Comparison of ENCODE assay signal across 12 cellular contexts in the genomic region with DNA sequence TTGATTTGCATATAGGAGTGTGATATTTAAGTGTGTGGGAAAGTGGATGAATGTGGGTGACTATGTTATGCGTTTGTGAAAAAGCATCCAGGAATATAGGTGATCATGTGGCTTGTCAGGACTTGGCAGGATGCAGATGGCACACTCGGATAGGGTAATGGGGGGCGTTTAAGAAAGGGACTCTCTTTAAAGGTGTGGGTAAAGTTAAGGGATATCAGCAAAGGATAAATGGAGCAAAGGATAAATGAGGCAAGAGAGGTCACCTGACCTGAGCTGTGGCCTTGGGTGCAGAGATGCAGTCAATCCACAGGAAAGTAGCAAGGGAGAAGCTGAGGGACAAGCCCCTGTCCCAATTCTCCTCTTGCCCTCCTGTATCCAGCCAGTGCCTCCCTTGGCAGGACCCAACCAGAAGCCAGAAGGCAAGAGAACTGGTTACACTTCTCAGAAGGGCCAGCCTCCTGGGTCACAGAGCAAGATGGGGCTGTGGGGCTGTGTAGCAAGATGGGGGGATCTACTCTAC. TPM values are rescaled to one million over a fixed set of nuclear protein-coding genes. Genes with fewer than 3 reads are reported as not detected.
DNase-seq lines count a peak whose midpoint lies in the region; ATAC-seq and TF ChIP-seq lines count a peak whose summit lies in the region.
"Had no signal": no experiment of that assay in that cellular context is flagged by ENCODE, and none has a peak within 500 bp of the region (broad histone marks: within the 10 kb centered on the region; RNA-seq: fewer than 3 reads in every experiment).

No MANE protein-coding gene starts in this region.

- peak overlapping the region; percentile 73 for H3K4me2 ChIP-seq in KMS-11

- H3K4me3 Mint-ChIP-seq in activated naive CD4-positive, alpha-beta T cell treated with anti-CD3 and anti-CD28 coated beads, Interleukin-2, amount 10 ng/mL, durations not matched to agents 7 days and 5 days: no peak overlapping the region
- no peak overlapping the region for H3K4me3 Mint-ChIP-seq in stimulated activated effector memory CD8-positive, alpha-beta T cell treated with anti-CD3 and anti-CD28 coated beads, Interleukin-12 subunit alpha, Interleukin-12 subunit beta, amount 100 ng/mL, for 72 hours
- no peak overlapping the region for H3K4me3 Mint-ChIP-seq in mesothelial cell of epicardium

- no peak for DNase-seq in activated naive CD4-positive, alpha-beta T cell treated with anti-CD3 and anti-CD28 coated beads, Interleukin-2, amount 10 ng/mL, durations not matched to agents 7 days and 5 days
- DNase-seq in activated naive CD4-positive, alpha-beta T cell (lab: John Stamatoyannopoulos, UW): no peak
- DNase-seq in stimulated activated effector memory CD8-positive, alpha-beta T cell treated with anti-CD3 and anti-CD28 coated beads, Interleukin-12 subunit alpha, Interleukin-12 subunit beta, amount 100 ng/mL, for 72 hours (ENCODE audit: low spot score in 2 of 2): peak in 1 of 2 donors; percentile 61
- no peak for DNase-seq in ascending aorta (ENCODE audit: low spot score in 2 of 2)
- DNase-seq in mesothelial cell of epicardium (ENCODE audit: low spot score in 2 of 2, unreplicated experiment in 2 of 2): no peak
- DNase-seq in effector memory CD4-positive, alpha-beta T cell: no peak
- DNase-seq: left cardiac atrium, MG63, NCI-H2081 treated with DMSO at 0.1 percent for 48 hours had no signal

- peak overlapping the region; percentile 82 for H3K27ac Mint-ChIP-seq in activated naive CD4-positive, alpha-beta T cell treated with anti-CD3 and anti-CD28 coated beads, Interleukin-2, amount 10 ng/mL, durations not matched to agents 7 days and 5 days
- no peak overlapping the region for H3K27ac Mint-ChIP-seq in stimulated activated effector memory CD8-positive, alpha-beta T cell treated with anti-CD3 and anti-CD28 coated beads, Interleukin-12 subunit alpha, Interleukin-12 subunit beta, amount 100 ng/mL, for 72 hours
- H3K27ac Mint-ChIP-seq in mesothelial cell of epicardium: no peak overlapping the region

- H3K4me3 ChIP-seq in KMS-11 (IDR thresholded peaks at IDR 0.05; ENCODE audit: insufficient read depth, low read depth, low read length) (no peak overlapping the region), ascending aorta (no peak overlapping the region)
- H3K4me3 ChIP-seq in effector memory CD4-positive, alpha-beta T cell (ENCODE audit: insufficient read depth, low read depth, low read length, poor library complexity, severe bottlenecking): no peak overlapping the region
- H3K4me3 ChIP-seq: MG63, tibial nerve had no signal

- H3K9ac ChIP-seq in KMS-11: no peak overlapping the region

- ATAC-seq in HG02588 (IDR thresholded peaks at IDR 0.05; ENCODE audit: unreplicated experiment): peak; percentile 6
- peak; percentile 5 for ATAC-seq in stimulated activated effector memory CD8-positive, alpha-beta T cell treated with anti-CD3 and anti-CD28 coated beads, Interleukin-12 subunit alpha, Interleukin-12 subunit beta, amount 100 ng/mL, for 72 hours
- ATAC-seq: left cardiac atrium had no signal

- H3K4me1 Mint-ChIP-seq in activated naive CD4-positive, alpha-beta T cell treated with anti-CD3 and anti-CD28 coated beads, Interleukin-2, amount 10 ng/mL, durations not matched to agents 7 days and 5 days: peaks cover 13% of the 10 kb centered on the region
- peaks cover 15% of the 10 kb centered on the region for H3K4me1 Mint-ChIP-seq in stimulated activated effector memory CD8-positive, alpha-beta T cell treated with anti-CD3 and anti-CD28 coated beads, Interleukin-12 subunit alpha, Interleukin-12 subunit beta, amount 100 ng/mL, for 72 hours
- peaks cover 28% of the 10 kb centered on the region for H3K4me1 Mint-ChIP-seq in mesothelial cell of epicardium

- no peaks in the 10 kb centered on the region for H3K9me3 ChIP-seq in ascending aorta
- no peaks in the 10 kb centered on the region for H3K9me3 ChIP-seq in effector memory CD4-positive, alpha-beta T cell (ENCODE audit: control insufficient read depth, low read length)
- H3K9me3 ChIP-seq: MG63, tibial nerve had no signal

- H4K20me1 ChIP-seq in KMS-11 (ENCODE audit: insufficient read depth): no peaks in the 10 kb centered on the region

- no peaks in the 10 kb centered on the region for H3K27me3 ChIP-seq in KMS-11 (ENCODE audit: insufficient read depth, low read depth)
- H3K27me3 ChIP-seq in ascending aorta: no peaks in the 10 kb centered on the region
- H3K27me3 ChIP-seq in effector memory CD4-positive, alpha-beta T cell (replicated peaks; ENCODE audit: control insufficient read depth, insufficient read depth, low read length, poor library complexity, severe bottlenecking): no peaks in the 10 kb centered on the region
- H3K27me3 ChIP-seq: tibial nerve had no signal

- CTCF ChIA-PET in activated naive CD4-positive, alpha-beta T cell treated with anti-CD3 and anti-CD28 coated beads, Interleukin-2, amount 10 ng/mL, durations not matched to agents 7 days and 5 days (lab: Charles Lee): interaction anchor here (1.5 to 2.2 kb wide), 2 partner anchors 25 kb away, joined by 6 to 7 read pairs; no protein-coding TSS in a partner anchor

- H3K27ac ChIP-seq in KMS-11 (no peak overlapping the region), ascending aorta (no peak overlapping the region)
- no peak overlapping the region for H3K27ac ChIP-seq in effector memory CD4-positive, alpha-beta T cell (ENCODE audit: insufficient read depth, low read length, poor library complexity, severe bottlenecking)
- H3K27ac ChIP-seq: tibial nerve had no signal

- no peak overlapping the region for H2AFZ ChIP-seq in KMS-11 (ENCODE audit: low read depth)

- H3K36me3 ChIP-seq in KMS-11 (ENCODE audit: insufficient read depth) (no peaks in the 10 kb centered on the region), ascending aorta (no peaks in the 10 kb centered on the region)
- H3K36me3 ChIP-seq in effector memory CD4-positive, alpha-beta T cell (ENCODE audit: control insufficient read depth, insufficient read depth, low read length): no peaks in the 10 kb centered on the region
- H3K36me3 ChIP-seq: MG63, tibial nerve had no signal

- intact Hi-C loops in ascending aorta (cut with DNase I): no loop called here

- H3K36me3 Mint-ChIP-seq in activated naive CD4-positive, alpha-beta T cell treated with anti-CD3 and anti-CD28 coated beads, Interleukin-2, amount 10 ng/mL, durations not matched to agents 7 days and 5 days: peaks cover 5% of the 10 kb centered on the region
- peaks cover 6% of the 10 kb centered on the region for H3K36me3 Mint-ChIP-seq in stimulated activated effector memory CD8-positive, alpha-beta T cell treated with anti-CD3 and anti-CD28 coated beads, Interleukin-12 subunit alpha, Interleukin-12 subunit beta, amount 100 ng/mL, for 72 hours
- H3K36me3 Mint-ChIP-seq in mesothelial cell of epicardium: no peaks in the 10 kb centered on the region

- H3K27me3 Mint-ChIP-seq in activated naive CD4-positive, alpha-beta T cell treated with anti-CD3 and anti-CD28 coated beads, Interleukin-2, amount 10 ng/mL, durations not matched to agents 7 days and 5 days: no peaks in the 10 kb centered on the region
- no peaks in the 10 kb centered on the region for H3K27me3 Mint-ChIP-seq in mesothelial cell of epicardium (ENCODE audit: low read depth)

- no peaks in the 10 kb centered on the region for H3K9me3 Mint-ChIP-seq in activated naive CD4-positive, alpha-beta T cell treated with anti-CD3 and anti-CD28 coated beads, Interleukin-2, amount 10 ng/mL, durations not matched to agents 7 days and 5 days
- no peaks in the 10 kb centered on the region for H3K9me3 Mint-ChIP-seq in stimulated activated effector memory CD8-positive, alpha-beta T cell treated with anti-CD3 and anti-CD28 coated beads, Interleukin-12 subunit alpha, Interleukin-12 subunit beta, amount 100 ng/mL, for 72 hours
- no peaks in the 10 kb centered on the region for H3K9me3 Mint-ChIP-seq in mesothelial cell of epicardium

- no peaks in the 10 kb centered on the region for H3K79me2 ChIP-seq in KMS-11 (ENCODE audit: insufficient read depth, low read depth)

- H3K4me1 ChIP-seq in KMS-11 (ENCODE audit: low read depth, poor library complexity, severe bottlenecking) (peaks cover 25% of the 10 kb centered on the region), ascending aorta (no peaks in the 10 kb centered on the region)
- H3K4me1 ChIP-seq in effector memory CD4-positive, alpha-beta T cell (ENCODE audit: control insufficient read depth, insufficient read depth, low read length, poor library complexity, severe bottlenecking): peaks cover 2% of the 10 kb centered on the region
- H3K4me1 ChIP-seq: tibial nerve had no signal

- TF ChIP-seq CTCF in KMS-11 (conservative IDR thresholded peaks at IDR 0.05; ENCODE audit: low read depth, low read length): no peak
- no peak for TF ChIP-seq CTCF in ascending aorta (IDR thresholded peaks at IDR 0.05)
- TF ChIP-seq CTCF in mesothelial cell of epicardium (IDR thresholded peaks at IDR 0.05; ENCODE audit: unreplicated experiment): no peak

RNA-seq across cellular contexts. Expression of a gene that starts 47.5 kb away (rescaled TPM):
- total RNA-seq in ascending aorta: 1.4 TPM
- 8.4 to 9.0 TPM (median 9.0 TPM) in 3 replicates for total RNA-seq in mesothelial cell of epicardium
